8 cellular contexts compared by ENCODE assay signal in the genomic region with DNA sequence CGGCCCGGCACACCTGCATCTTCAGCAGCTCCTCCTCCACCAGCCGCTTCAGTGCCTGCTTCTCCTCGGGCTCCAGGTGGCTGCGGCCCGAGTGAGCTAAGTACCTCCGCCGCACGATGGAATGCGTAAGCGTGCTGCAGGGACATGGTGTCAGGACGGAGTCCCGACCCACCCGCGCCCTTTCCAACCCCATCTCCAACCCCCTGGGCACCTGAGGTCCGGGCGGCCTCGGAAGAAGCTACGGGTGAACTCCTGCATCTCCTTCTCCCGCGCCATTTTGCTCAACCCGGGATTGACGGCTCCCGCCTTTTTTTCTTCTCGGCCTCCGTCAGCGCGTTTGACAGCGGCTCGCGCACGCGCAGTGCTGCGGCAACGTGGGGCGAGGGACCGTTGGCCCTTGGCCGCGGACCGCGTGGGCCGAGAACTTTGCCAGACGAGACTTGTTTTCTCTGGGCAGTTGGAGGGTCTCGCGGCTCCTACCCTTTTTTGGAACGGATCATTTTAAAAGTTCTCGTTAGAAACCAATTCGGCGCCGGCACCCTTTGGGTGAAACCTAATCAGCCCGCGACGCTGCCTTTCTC. TPM values are rescaled to one million over a fixed set of nuclear protein-coding genes. Genes with fewer than 3 reads are reported as not detected.
DNase-seq lines count a peak whose midpoint lies in the region; ATAC-seq and TF ChIP-seq lines count a peak whose summit lies in the region.

A gene with protein sequence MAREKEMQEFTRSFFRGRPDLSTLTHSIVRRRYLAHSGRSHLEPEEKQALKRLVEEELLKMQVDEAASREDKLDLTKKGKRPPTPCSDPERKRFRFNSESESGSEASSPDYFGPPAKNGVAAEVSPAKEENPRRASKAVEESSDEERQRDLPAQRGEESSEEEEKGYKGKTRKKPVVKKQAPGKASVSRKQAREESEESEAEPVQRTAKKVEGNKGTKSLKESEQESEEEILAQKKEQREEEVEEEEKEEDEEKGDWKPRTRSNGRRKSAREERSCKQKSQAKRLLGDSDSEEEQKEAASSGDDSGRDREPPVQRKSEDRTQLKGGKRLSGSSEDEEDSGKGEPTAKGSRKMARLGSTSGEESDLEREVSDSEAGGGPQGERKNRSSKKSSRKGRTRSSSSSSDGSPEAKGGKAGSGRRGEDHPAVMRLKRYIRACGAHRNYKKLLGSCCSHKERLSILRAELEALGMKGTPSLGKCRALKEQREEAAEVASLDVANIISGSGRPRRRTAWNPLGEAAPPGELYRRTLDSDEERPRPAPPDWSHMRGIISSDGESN (minus strand): TSS at position 288 of the 581 bp plus-strand sequence. CDS start 12 bp downstream, at position 276.

- H3K27me3 ChIP-seq in psoas muscle (ENCODE audit: insufficient read depth in 3 of 3, low read length in 2 of 3), result no peaks in the 10 kb centered on the region

- TF ChIP-seq CTCF in psoas muscle (IDR thresholded peaks at IDR 0.05), result no peak

- H3K9me3 ChIP-seq in T-helper 17 cell (ENCODE audit: control insufficient read depth, low read length, poor library complexity, severe bottlenecking) (no peaks in the 10 kb centered on the region), psoas muscle (no peaks in the 10 kb centered on the region)

- H3K36me3 ChIP-seq in psoas muscle (ENCODE audit: insufficient read depth in 1 of 2, low read depth in 1 of 2), result peaks cover 3 to 61% of the 10 kb centered on the region in 2 donors
- H3K36me3 ChIP-seq in urinary bladder (ENCODE audit: insufficient read depth), result peaks cover 4% of the 10 kb centered on the region

- peaks cover 21% of the 10 kb centered on the region for H3K4me1 ChIP-seq in psoas muscle
- no peaks in the 10 kb centered on the region for H3K4me1 ChIP-seq in urinary bladder (ENCODE audit: insufficient read depth)

- intact Hi-C loops in left ventricle myocardium superior (cut with micrococcal nuclease), result no loop called here
- intact Hi-C loops in psoas muscle (cut with DNase I), result loop anchor here in 1 of 2 donors (2.0 kb wide), 1 partner anchor 21 kb away; no protein-coding TSS in a partner anchor

- H3K4me3 Mint-ChIP-seq in T-helper 17 cell, result peak within 1 kb of the TSS; percentile 98

- peaks cover 26% of the 10 kb centered on the region for H3K4me1 Mint-ChIP-seq in T-helper 17 cell

- 0 to 1% (median 0%) methylated on average over 48 to 53 of the region's 53 CpGs for WGBS in psoas muscle, 3 donors
- WGBS in urinary bladder, result under 1% methylated on average over 53 of the region's 53 CpGs

- H3K27me3 Mint-ChIP-seq in T-helper 17 cell, result no peaks in the 10 kb centered on the region

- H3K36me3 Mint-ChIP-seq in T-helper 17 cell (ENCODE audit: low read depth), result no peaks in the 10 kb centered on the region

- H3K27ac ChIP-seq in psoas muscle, result peak within 1 kb of the TSS; percentile 99
- H3K27ac ChIP-seq in urinary bladder (ENCODE audit: low read depth), result peak within 1 kb of the TSS; percentile 87

- peak within 1 kb of the TSS; percentile 94 for H3K27ac Mint-ChIP-seq in T-helper 17 cell

- ATAC-seq in HG02840 (IDR thresholded peaks at IDR 0.05; ENCODE audit: low FRiP score, unreplicated experiment) (peak; percentile 54), T-helper 17 cell (peak; percentile 70), left ventricle myocardium superior (peak; percentile 81), psoas muscle (peak; percentile 78 to 88 (median 82))

- peak within 1 kb of the TSS; percentile 86 for H3K4me3 ChIP-seq in psoas muscle
- H3K4me3 ChIP-seq in urinary bladder (ENCODE audit: low read depth, low read length), result peak within 1 kb of the TSS; percentile 65

- peak; percentile 86 for DNase-seq in NCI-H146 treated with DMSO at 0.1 percent for 48 hours (lab: John Stamatoyannopoulos, UW; ENCODE audit: unreplicated experiment)
- DNase-seq in T-helper 17 cell, result peak; percentile 78 to 84 (median 80)
- DNase-seq in amniotic epithelial cell (ENCODE audit: low read depth), result peak; percentile 68
- DNase-seq in left ventricle myocardium superior, result peak; percentile 94
- peak; percentile 90 to 95 for DNase-seq in psoas muscle

- peak; percentile 39 for TF ChIP-seq POLR2A in GM15510 (IDR thresholded peaks at IDR 0.05; ENCODE audit: borderline replicate concordance, extremely low read depth, insufficient read length)

RNA-seq across cellular contexts. Expression of the gene that starts here (rescaled TPM):
- 10 to 100 TPM; 11.3 to 11.5 TPM for total RNA-seq in T-helper 17 cell
- 19.4 TPM for total RNA-seq in left ventricle myocardium superior
- 10 to 100 TPM; 18.9 to 22.0 (median 20.7) TPM for total RNA-seq in psoas muscle
- 10 to 100 TPM; 18.5 to 62.5 (median 23.1) TPM for polyA plus RNA-seq in psoas muscle
- 8.4 TPM for total RNA-seq in urinary bladder
- polyA plus RNA-seq in urinary bladder, result 27.2 TPM

Comparison
In these comparisons a context has a peak if more than half of its experiments do, and no peak if none do; other contexts are left out.
1. Peak in every context shown above with its lines: DNase-seq, ATAC-seq, H3K4me3 ChIP-seq and H3K27ac ChIP-seq.